ENCODE assay signal across 25 cellular contexts in the genomic region with DNA sequence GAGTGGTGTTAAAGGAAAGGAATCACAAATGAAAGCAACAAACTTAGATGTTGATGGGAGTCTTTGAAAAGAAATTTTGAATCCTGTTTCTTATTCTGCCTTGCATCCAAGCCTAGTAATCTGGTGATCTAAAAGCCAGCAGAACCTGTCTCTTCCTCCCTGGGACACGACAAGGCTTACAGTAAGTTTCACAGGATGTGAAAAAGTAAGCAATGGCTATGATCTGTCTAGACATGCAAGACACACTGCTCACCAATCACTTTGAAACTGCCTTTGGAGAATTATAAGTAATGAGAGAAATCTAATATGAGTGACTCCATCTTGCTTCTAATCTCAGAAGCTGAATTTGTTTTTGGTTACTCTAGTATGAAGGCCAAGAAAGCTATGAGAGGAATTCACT.
DNase-seq lines count a peak whose midpoint lies in the region; ATAC-seq, FAIRE-seq and TF ChIP-seq lines count a peak whose summit lies in the region.
"Had no signal": no experiment of that assay in that cellular context is flagged by ENCODE, and none has a peak within 500 bp of the region (broad histone marks: within the 10 kb centered on the region; RNA-seq: fewer than 3 reads in every experiment).

No MANE protein-coding gene starts in this region.

- H2AFZ ChIP-seq in astrocyte (ENCODE audit: low read depth, low read length) = no peak overlapping the region

- no peak for FAIRE-seq in astrocyte (lab: Jason Lieb, UNC)
- no peak for FAIRE-seq in H54 (lab: Jason Lieb, UNC)
- FAIRE-seq: G401.6 had no signal

- no peak overlapping the region for H3K27ac Mint-ChIP-seq in astrocyte (ENCODE audit: unreplicated experiment)
- H3K27ac Mint-ChIP-seq in activated T-cell treated with anti-CD3 and anti-CD28 coated beads, Interleukin-2, amount 50 U/mL, for 72 hours = no peak overlapping the region
- H3K27ac Mint-ChIP-seq: activated CD4-positive, alpha-beta T cell treated with anti-CD3 and anti-CD28 coated beads for 36 hours; activated naive CD4-positive, alpha-beta T cell treated with anti-CD3 and anti-CD28 coated beads, Interleukin-2, amount 50 U/mL, for 24 hours; CD4-positive, alpha-beta memory T cell had no signal

- H3K27me3 Mint-ChIP-seq in astrocyte (ENCODE audit: low read depth, unreplicated experiment) = no peaks in the 10 kb centered on the region
- no peaks in the 10 kb centered on the region for H3K27me3 Mint-ChIP-seq in activated T-cell treated with anti-CD3 and anti-CD28 coated beads, Interleukin-2, amount 50 U/mL, for 72 hours (ENCODE audit: low read depth)
- H3K27me3 Mint-ChIP-seq: activated CD4-positive, alpha-beta T cell treated with anti-CD3 and anti-CD28 coated beads for 36 hours; activated naive CD4-positive, alpha-beta T cell treated with anti-CD3 and anti-CD28 coated beads, Interleukin-2, amount 50 U/mL, for 24 hours; CD4-positive, alpha-beta memory T cell had no signal

- no peak overlapping the region for H3K4me2 ChIP-seq in astrocyte (ENCODE audit: low read length)

- H3K9me3 ChIP-seq in astrocyte (ENCODE audit: insufficient read depth, low read depth, low read length) = no peaks in the 10 kb centered on the region
- H3K9me3 ChIP-seq: SJCRH30, thoracic aorta had no signal

- H3K4me3 ChIP-seq in astrocyte (ENCODE audit: insufficient read depth, low read depth, low read length) = no peak overlapping the region
- H3K4me3 ChIP-seq: SJCRH30, thoracic aorta had no signal

- no peaks in the 10 kb centered on the region for H3K79me2 ChIP-seq in astrocyte (ENCODE audit: insufficient read depth, low read length)

- H3K27me3 ChIP-seq in astrocyte (ENCODE audit: insufficient read depth, low read length) = no peaks in the 10 kb centered on the region
- H3K27me3 ChIP-seq: SJCRH30 had no signal

- H4K20me1 ChIP-seq in astrocyte (ENCODE audit: insufficient read depth, low read length) = no peaks in the 10 kb centered on the region

- H3K4me3 Mint-ChIP-seq in astrocyte (ENCODE audit: unreplicated experiment) = no peak overlapping the region
- no peak overlapping the region for H3K4me3 Mint-ChIP-seq in activated T-cell treated with anti-CD3 and anti-CD28 coated beads, Interleukin-2, amount 50 U/mL, for 72 hours
- H3K4me3 Mint-ChIP-seq: activated CD4-positive, alpha-beta T cell treated with anti-CD3 and anti-CD28 coated beads for 36 hours; activated naive CD4-positive, alpha-beta T cell treated with anti-CD3 and anti-CD28 coated beads, Interleukin-2, amount 50 U/mL, for 24 hours; CD4-positive, alpha-beta memory T cell had no signal

- H3K27ac ChIP-seq in astrocyte (ENCODE audit: low read depth, low read length) = no peak overlapping the region
- H3K27ac ChIP-seq: 22Rv1, SJCRH30, thoracic aorta had no signal

- H3K4me1 ChIP-seq in astrocyte (ENCODE audit: insufficient read depth, low read length) = no peaks in the 10 kb centered on the region
- H3K4me1 ChIP-seq: SJCRH30 had no signal

- no peaks in the 10 kb centered on the region for H3K9me3 Mint-ChIP-seq in astrocyte (ENCODE audit: unreplicated experiment)
- peaks cover 3 to 4% of the 10 kb centered on the region in 2 donors for H3K9me3 Mint-ChIP-seq in activated T-cell treated with anti-CD3 and anti-CD28 coated beads, Interleukin-2, amount 50 U/mL, for 72 hours

- H3K4me1 Mint-ChIP-seq in astrocyte (ENCODE audit: low read depth, unreplicated experiment) = peaks cover 5% of the 10 kb centered on the region
- H3K4me1 Mint-ChIP-seq in activated T-cell treated with anti-CD3 and anti-CD28 coated beads, Interleukin-2, amount 50 U/mL, for 72 hours (ENCODE audit: low read depth) = no peaks in the 10 kb centered on the region
- H3K4me1 Mint-ChIP-seq: activated CD4-positive, alpha-beta T cell treated with anti-CD3 and anti-CD28 coated beads for 36 hours; activated naive CD4-positive, alpha-beta T cell treated with anti-CD3 and anti-CD28 coated beads, Interleukin-2, amount 50 U/mL, for 24 hours had no signal

- H3K9ac ChIP-seq in astrocyte (ENCODE audit: low read length) = no peak overlapping the region

- DNase-seq in NCI-H2171 treated with DMSO at 0.1 percent for 48 hours (lab: John Stamatoyannopoulos, UW) (peak; percentile 9), NCI-H2171 (lab: John Stamatoyannopoulos, UW) (no peak), astrocyte (ENCODE audit: low read depth) (peak; percentile 5), H54 (ENCODE audit: insufficient read length, low spot score) (no peak), NCI-H345 (lab: John Stamatoyannopoulos, UW) (no peak), dedifferentiated amniotic fluid mesenchymal stem cell (ENCODE audit: extremely low spot score) (no peak)
- DNase-seq in activated T-cell treated with anti-CD3 and anti-CD28 coated beads, Interleukin-2, amount 50 U/mL, for 72 hours = no peak
- DNase-seq: activated CD4-positive, alpha-beta T cell treated with anti-CD3 and anti-CD28 coated beads for 36 hours; anterior cingulate cortex; CD4-positive, alpha-beta memory T cell; cerebellar nuclear complex; DMS153; effector CD4-positive, alpha-beta T cell; NCI-H1417; NCI-H524; SJCRH30; stimulated activated CD4-positive, alpha-beta T cell treated with anti-CD3 and anti-CD28 coated beads, Interleukin-4, amount 100 ng/mL, for 1 hour; stimulated activated naive CD4-positive, alpha-beta T cell treated with Interleukin-2 at 50 U/mL for 16 hours; T-helper 1 cell had no signal

- TF ChIP-seq POLR2A in H54 (IDR thresholded peaks at IDR 0.05; ENCODE audit: low read depth, low read length) = no peak

- ATAC-seq in HG02884 (IDR thresholded peaks at IDR 0.05; ENCODE audit: unreplicated experiment) = peak; percentile 27
- ATAC-seq in activated T-cell treated with anti-CD3 and anti-CD28 coated beads, Interleukin-2, amount 50 U/mL, for 72 hours (replicated peaks in 1 of 2) = no peak
- ATAC-seq: activated CD4-positive, alpha-beta T cell treated with anti-CD3 and anti-CD28 coated beads for 36 hours; Panc1 had no signal

- no peaks in the 10 kb centered on the region for H3K36me3 ChIP-seq in astrocyte (ENCODE audit: insufficient read depth, low read length)
- H3K36me3 ChIP-seq: SJCRH30, thoracic aorta had no signal

- H3K36me3 Mint-ChIP-seq in astrocyte (ENCODE audit: low read depth, unreplicated experiment) = no peaks in the 10 kb centered on the region
- no peaks in the 10 kb centered on the region for H3K36me3 Mint-ChIP-seq in activated T-cell treated with anti-CD3 and anti-CD28 coated beads, Interleukin-2, amount 50 U/mL, for 72 hours (ENCODE audit: insufficient read depth in 2 of 2)
- H3K36me3 Mint-ChIP-seq: activated naive CD4-positive, alpha-beta T cell treated with anti-CD3 and anti-CD28 coated beads, Interleukin-2, amount 50 U/mL, for 24 hours; CD4-positive, alpha-beta memory T cell had no signal

- no peak for TF ChIP-seq CTCF in astrocyte (IDR thresholded peaks at IDR 0.05; ENCODE audit: insufficient read depth, low read depth, low read length)

Comparison
In these comparisons a context has a peak if more than half of its experiments do, and no peak if none do; other contexts are left out.
1. DNase-seq: peak in NCI-H2171 treated with DMSO at 0.1 percent for 48 hours (single experiment) and astrocyte (single experiment); none in NCI-H2171 (single experiment), H54 (single experiment), NCI-H345 (single experiment), dedifferentiated amniotic fluid mesenchymal stem cell (single experiment) and activated T-cell treated with anti-CD3 and anti-CD28 coated beads, Interleukin-2, amount 50 U/mL, for 72 hours (0 of 2).